16 cellular contexts compared by ENCODE assay signal in the genomic region with DNA sequence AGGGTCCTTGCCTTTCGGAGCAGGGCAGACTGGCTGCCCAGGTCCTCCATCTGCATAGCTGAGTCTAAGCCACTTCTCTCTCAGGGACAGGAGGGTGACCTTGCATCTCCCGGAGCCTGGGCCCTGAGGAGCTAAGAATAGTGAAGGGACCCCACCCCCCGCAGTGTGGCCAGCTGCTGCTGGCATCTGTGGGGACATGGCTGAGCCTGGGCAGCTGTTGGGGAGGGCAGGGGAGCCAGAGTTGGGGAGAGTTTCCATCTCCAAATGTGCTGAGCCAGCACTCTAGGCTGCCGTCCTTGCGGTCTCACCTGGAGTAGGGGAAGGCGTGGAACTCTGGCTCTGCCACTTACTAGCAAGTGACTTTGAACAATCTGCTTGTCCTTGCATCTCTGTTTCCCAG. TPM values are rescaled to one million over a fixed set of nuclear protein-coding genes. Genes with fewer than 3 reads are reported as not detected.
"Had no signal": no experiment of that assay in that cellular context is flagged by ENCODE, and none has a peak within 500 bp of the region (broad histone marks: within the 10 kb centered on the region; RNA-seq: fewer than 3 reads in every experiment).

No MANE protein-coding gene starts in this region.

- H3K4me3 ChIP-seq: esophagus squamous epithelium, skin epidermis, thyroid gland, uterus had no signal

- H3K27ac ChIP-seq: esophagus squamous epithelium, skin epidermis, thyroid gland, uterus had no signal

- FAIRE-seq: bronchial epithelial cell had no signal

- ATAC-seq: activated CD4-positive, alpha-beta T cell treated with anti-CD3 and anti-CD28 coated beads for 36 hours; activated CD8-positive, alpha-beta T cell treated with anti-CD3 and anti-CD28 coated beads for 36 hours; activated T-cell treated with anti-CD3 and anti-CD28 coated beads, Interleukin-2, amount 50 U/mL, for 72 hours; natural killer cell had no signal

- H3K9me3 ChIP-seq: esophagus squamous epithelium, thyroid gland, uterus had no signal

- DNase-seq: activated CD4-positive, alpha-beta T cell treated with anti-CD3 and anti-CD28 coated beads for 36 hours; activated CD8-positive, alpha-beta memory T cell treated with anti-CD3 and anti-CD28 coated beads, Interleukin-2, amount 50 U/mL, for 4 hours; activated CD8-positive, alpha-beta T cell treated with anti-CD3 and anti-CD28 coated beads for 36 hours; activated T-cell treated with anti-CD3 and anti-CD28 coated beads, Interleukin-2, amount 50 U/mL, for 72 hours; aorta; esophagus squamous epithelium; foreskin fibroblast; glutamatergic neuron; left cardiac atrium; mammary epithelial cell; natural killer cell; thyroid gland; uterus had no signal

- H3K4me1 ChIP-seq: uterus had no signal

- H3K36me3 ChIP-seq: esophagus squamous epithelium, thyroid gland, uterus had no signal

- H3K27me3 ChIP-seq: thyroid gland, uterus had no signal

RNA-seq across cellular contexts. Expression of a gene that starts 34.8 kb away (rescaled TPM):
- total RNA-seq: activated CD4-positive, alpha-beta T cell treated with anti-CD3 and anti-CD28 coated beads for 36 hours; activated CD8-positive, alpha-beta T cell treated with anti-CD3 and anti-CD28 coated beads for 36 hours; activated T-cell treated with anti-CD3 and anti-CD28 coated beads, Interleukin-2, amount 50 U/mL, for 72 hours; mononuclear cell; natural killer cell had no signal
